Comparison of ENCODE assay signal across 1 cellular context in the genomic region with DNA sequence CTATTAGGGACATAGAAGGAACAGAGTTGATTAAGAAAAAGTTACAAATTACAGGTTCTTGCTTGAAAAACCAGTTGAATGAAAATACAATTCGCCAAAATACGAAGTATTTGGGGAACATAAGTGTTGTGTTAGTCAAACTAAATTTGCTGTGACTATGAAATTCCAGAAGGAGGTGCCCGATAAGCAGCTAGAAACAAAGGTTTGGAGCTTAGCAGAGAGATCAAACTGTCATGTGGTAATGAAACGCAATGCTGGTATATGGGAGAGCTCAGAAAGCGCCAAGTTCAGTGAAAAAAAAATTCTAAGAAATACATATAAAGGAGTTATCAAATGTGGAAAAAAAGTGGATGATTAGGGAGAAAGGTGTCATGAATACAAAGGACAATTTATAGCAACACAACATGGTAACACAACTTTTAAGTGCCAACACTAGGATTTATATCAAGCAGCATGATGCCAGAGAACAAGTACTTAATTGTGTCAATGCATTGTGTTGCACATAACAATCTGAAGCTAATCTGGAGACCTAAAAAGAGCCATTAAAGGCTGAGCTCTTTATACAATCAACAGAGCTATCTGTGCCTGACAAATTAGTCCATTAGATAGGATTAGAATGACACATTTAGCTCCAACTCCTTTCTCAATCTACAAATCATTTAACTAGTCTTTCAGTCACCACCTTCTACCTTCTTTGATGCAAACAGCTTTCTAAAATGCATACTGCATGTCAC.
TF ChIP-seq lines count a peak whose summit lies in the region.

No MANE protein-coding gene starts in this region.

TF ChIP-seq in WTC11, 78 proteins besides CTCF, POLR2A, EP300 and RAD21 (continued from another document):
- TF ChIP-seq, protein P1, sequence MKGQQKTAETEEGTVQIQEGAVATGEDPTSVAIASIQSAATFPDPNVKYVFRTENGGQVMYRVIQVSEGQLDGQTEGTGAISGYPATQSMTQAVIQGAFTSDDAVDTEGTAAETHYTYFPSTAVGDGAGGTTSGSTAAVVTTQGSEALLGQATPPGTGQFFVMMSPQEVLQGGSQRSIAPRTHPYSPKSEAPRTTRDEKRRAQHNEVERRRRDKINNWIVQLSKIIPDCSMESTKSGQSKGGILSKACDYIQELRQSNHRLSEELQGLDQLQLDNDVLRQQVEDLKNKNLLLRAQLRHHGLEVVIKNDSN (CRISPR knock-in tag; IDR thresholded peaks at IDR 0.05), result no peak
- TF ChIP-seq ZNF396 (CRISPR knock-in tag; IDR thresholded peaks at IDR 0.05; ENCODE audit: borderline replicate concordance), result no peak
- TF ChIP-seq, protein P2, sequence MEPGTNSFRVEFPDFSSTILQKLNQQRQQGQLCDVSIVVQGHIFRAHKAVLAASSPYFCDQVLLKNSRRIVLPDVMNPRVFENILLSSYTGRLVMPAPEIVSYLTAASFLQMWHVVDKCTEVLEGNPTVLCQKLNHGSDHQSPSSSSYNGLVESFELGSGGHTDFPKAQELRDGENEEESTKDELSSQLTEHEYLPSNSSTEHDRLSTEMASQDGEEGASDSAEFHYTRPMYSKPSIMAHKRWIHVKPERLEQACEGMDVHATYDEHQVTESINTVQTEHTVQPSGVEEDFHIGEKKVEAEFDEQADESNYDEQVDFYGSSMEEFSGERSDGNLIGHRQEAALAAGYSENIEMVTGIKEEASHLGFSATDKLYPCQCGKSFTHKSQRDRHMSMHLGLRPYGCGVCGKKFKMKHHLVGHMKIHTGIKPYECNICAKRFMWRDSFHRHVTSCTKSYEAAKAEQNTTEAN (CRISPR knock-in tag; IDR thresholded peaks at IDR 0.05), result no peak
- no peak for TF ChIP-seq NFATC4 (CRISPR knock-in tag; IDR thresholded peaks at IDR 0.05)
- TF ChIP-seq, protein P3, sequence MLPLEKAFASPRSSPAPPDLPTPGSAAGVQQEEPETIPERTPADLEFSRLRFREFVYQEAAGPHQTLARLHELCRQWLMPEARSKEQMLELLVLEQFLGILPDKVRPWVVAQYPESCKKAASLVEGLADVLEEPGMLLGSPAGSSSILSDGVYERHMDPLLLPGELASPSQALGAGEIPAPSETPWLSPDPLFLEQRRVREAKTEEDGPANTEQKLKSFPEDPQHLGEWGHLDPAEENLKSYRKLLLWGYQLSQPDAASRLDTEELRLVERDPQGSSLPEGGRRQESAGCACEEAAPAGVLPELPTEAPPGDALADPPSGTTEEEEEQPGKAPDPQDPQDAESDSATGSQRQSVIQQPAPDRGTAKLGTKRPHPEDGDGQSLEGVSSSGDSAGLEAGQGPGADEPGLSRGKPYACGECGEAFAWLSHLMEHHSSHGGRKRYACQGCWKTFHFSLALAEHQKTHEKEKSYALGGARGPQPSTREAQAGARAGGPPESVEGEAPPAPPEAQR (CRISPR knock-in tag; IDR thresholded peaks at IDR 0.05), result no peak
